ENCODE assay signal across 21 cellular contexts in the genomic region with DNA sequence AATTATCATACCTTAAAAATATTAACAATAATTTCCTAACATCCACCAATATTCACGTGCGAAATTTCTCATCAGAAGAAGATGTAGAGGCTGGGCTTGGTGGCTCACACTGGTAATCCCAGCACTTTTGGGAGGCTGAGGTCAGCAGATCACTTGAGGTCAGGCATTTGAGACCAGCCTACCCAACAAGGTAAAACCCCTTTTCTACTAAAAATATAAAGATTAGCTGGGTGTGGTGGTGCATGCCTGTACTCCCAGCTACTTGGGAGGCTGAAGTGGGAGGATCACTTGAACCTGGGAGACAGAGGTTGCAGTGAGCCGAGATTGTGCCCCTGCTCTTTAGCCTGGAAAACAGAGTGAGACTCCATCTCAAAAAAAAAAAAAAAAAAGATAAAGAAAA. TPM values are rescaled to one million over a fixed set of nuclear protein-coding genes. Genes with fewer than 3 reads are reported as not detected.
DNase-seq lines count a peak whose midpoint lies in the region; ATAC-seq, FAIRE-seq and TF ChIP-seq lines count a peak whose summit lies in the region.
"Had no signal": no experiment of that assay in that cellular context is flagged by ENCODE, and none has a peak within 500 bp of the region (broad histone marks: within the 10 kb centered on the region; RNA-seq: fewer than 3 reads in every experiment).

No MANE protein-coding gene starts in this region.

- POLR2A ChIA-PET in A549 (lab: Yijun Ruan, JAX), result no interaction called here

- TF ChIP-seq EP300 in A549 (IDR thresholded peaks at IDR 0.05), result no peak
- no peak for TF ChIP-seq EP300 in transverse colon (IDR thresholded peaks at IDR 0.05; ENCODE audit: low read depth)

- ATAC-seq in A549, result no peak
- no peak for ATAC-seq in Right ventricle myocardium inferior

- peak overlapping the region; percentile 96 for H3K27ac Mint-ChIP-seq in Calu3 (ENCODE audit: unreplicated experiment)
- H3K27ac Mint-ChIP-seq: CD4-positive, alpha-beta memory T cell; HFFc6 had no signal

- no peak for TF ChIP-seq CTCF in A549 (IDR thresholded peaks at IDR 0.05)
- TF ChIP-seq CTCF in Calu3 (IDR thresholded peaks at IDR 0.05; ENCODE audit: unreplicated experiment), result no peak
- no peak for TF ChIP-seq CTCF in transverse colon (IDR thresholded peaks at IDR 0.05)

- H3K36me3 ChIP-seq in mesenchymal stem cell (ENCODE audit: control insufficient read depth in 1 of 2, insufficient read depth in 2 of 2, low read depth in 1 of 2, low read length in 2 of 2), result no peaks in the 10 kb centered on the region
- no peaks in the 10 kb centered on the region for H3K36me3 ChIP-seq in transverse colon
- H3K36me3 ChIP-seq: HAP-1 had no signal

- H3K4ac ChIP-seq in mesenchymal stem cell (ENCODE audit: low read depth in 1 of 2, low read length in 2 of 2), result no peak overlapping the region

- peak overlapping the region; percentile 60 for H2BK15ac ChIP-seq in mesenchymal stem cell (ENCODE audit: low read depth, poor library complexity, severe bottlenecking)

- no peaks in the 10 kb centered on the region for H3K27me3 Mint-ChIP-seq in Calu3 (ENCODE audit: unreplicated experiment)

- in situ Hi-C loops in transverse colon (cut with MboI; ENCODE audit: low pct_ligation_motif_present in 1 of 4, low pct_unique_long_range_greater_than_20kb in 1 of 4, low sequenced_read_pairs in 3 of 4), result no loop called here

- no peak overlapping the region for H2AFZ ChIP-seq in mesenchymal stem cell (ENCODE audit: low read depth, low read length)

- CTCF ChIA-PET in A549 (lab: Yijun Ruan, JAX), result interaction anchor here (0.6 to 1.5 kb wide), 2 partner anchors 35 to 39 kb away, joined by 3 read pairs; no protein-coding TSS in a partner anchor
- CTCF ChIA-PET in Calu3 (lab: Charles Lee), result no interaction called here

- no peak overlapping the region for H3K4me3 Mint-ChIP-seq in Calu3 (ENCODE audit: low read depth, unreplicated experiment)
- H3K4me3 Mint-ChIP-seq: CD4-positive, alpha-beta memory T cell; HFFc6 had no signal

- H2BK120ac ChIP-seq in mesenchymal stem cell (ENCODE audit: low read depth, low read length), result no peak overlapping the region

- H3K4me1 ChIP-seq in A549 (peaks cover 93% of the 10 kb centered on the region), mesenchymal stem cell (ENCODE audit: control insufficient read depth, insufficient read depth, low read depth, low read length) (peaks cover 13% of the 10 kb centered on the region), transverse colon (peaks cover 2 to 34% (median 16%) of the 10 kb centered on the region in 4 donors)

- TF ChIP-seq RAD21 in A549 (conservative IDR thresholded peaks at IDR 0.05 in 1 of 2, IDR thresholded peaks at IDR 0.05 in 1 of 2), result no peak

- H3K9me3 ChIP-seq in A549, result no peaks in the 10 kb centered on the region
- no peaks in the 10 kb centered on the region for H3K9me3 ChIP-seq in mesenchymal stem cell (ENCODE audit: control insufficient read depth, low read length)
- H3K9me3 ChIP-seq in transverse colon, result no peaks in the 10 kb centered on the region
- H3K9me3 ChIP-seq: HAP-1 had no signal

- peak overlapping the region; percentile 86 to 91 for H3K27ac ChIP-seq in A549
- H3K27ac ChIP-seq in mesenchymal stem cell (ENCODE audit: low read length, poor library complexity, severe bottlenecking), result no peak overlapping the region
- H3K27ac ChIP-seq in transverse colon, result peak overlapping the region; percentile 6 to 70 (median 46)

- no peak overlapping the region for H2BK5ac ChIP-seq in mesenchymal stem cell (ENCODE audit: low read depth, low read length, poor library complexity, severe bottlenecking)

- no peak overlapping the region for H3K4me3 ChIP-seq in A549
- no peak overlapping the region for H3K4me3 ChIP-seq in mesenchymal stem cell (ENCODE audit: insufficient read depth in 1 of 2, low read depth in 1 of 2, low read length in 2 of 2)
- H3K4me3 ChIP-seq in transverse colon, result no peak overlapping the region
- H3K4me3 ChIP-seq: HAP-1 had no signal

- no peak overlapping the region for H3K9ac ChIP-seq in mesenchymal stem cell (ENCODE audit: low read length)

- H3K23ac ChIP-seq in mesenchymal stem cell (ENCODE audit: low read length in 2 of 2), result no peak overlapping the region

- H2AK5ac ChIP-seq in mesenchymal stem cell (ENCODE audit: low read length, severe bottlenecking), result peak overlapping the region; percentile 27

- H4K91ac ChIP-seq in mesenchymal stem cell (ENCODE audit: low read length), result no peak overlapping the region

- peaks cover 57% of the 10 kb centered on the region for H3K4me1 Mint-ChIP-seq in Calu3 (ENCODE audit: low read depth, unreplicated experiment)
- H3K4me1 Mint-ChIP-seq: CD4-positive, alpha-beta memory T cell had no signal

- 90% methylated on average over 3 of the region's 3 CpGs for WGBS in A549 (ENCODE audit: missing lambda C conversion rate)
- WGBS in mesenchymal stem cell, result 97% methylated on average over 2 of the region's 3 CpGs
- WGBS in transverse colon (ENCODE audit: low coverage in 1 of 2), 2 donors, result 91 to 93% methylated on average over 3 of the region's 3 CpGs

- H3K27me3 ChIP-seq in mesenchymal stem cell (ENCODE audit: control insufficient read depth in 1 of 2, insufficient read depth in 1 of 2, low read length in 2 of 2), result no peaks in the 10 kb centered on the region
- H3K27me3 ChIP-seq in transverse colon, result no peaks in the 10 kb centered on the region

- no peaks in the 10 kb centered on the region for H3K79me1 ChIP-seq in mesenchymal stem cell (replicated peaks; ENCODE audit: low read length, poor library complexity, severe bottlenecking)

- no peak overlapping the region for H3K18ac ChIP-seq in mesenchymal stem cell (ENCODE audit: low read depth in 1 of 2, low read length in 2 of 2)

- DNase-seq in A549 (ENCODE audit: low read depth in 1 of 2, low spot score in 1 of 2) (no peak), Calu3 (no peak), mesenchymal stem cell (no peak), transverse colon (no peak), SW480 (ENCODE audit: low spot score) (no peak), Right ventricle myocardium inferior (ENCODE audit: missing footprints) (no peak), DMS79 (lab: John Stamatoyannopoulos, UW) (no peak)
- DNase-seq: 8988T; C1 segment of cervical spinal cord; CD4-positive, alpha-beta memory T cell; COR-L47; DMS 273 treated with DMSO at 0.1 percent for 48 hours; DMS79 treated with DMSO at 0.1 percent for 48 hours; GF-D8; GOT3; HFFc6 had no signal

- no peak overlapping the region for H2BK12ac ChIP-seq in mesenchymal stem cell (ENCODE audit: low read length in 2 of 2)

- intact Hi-C loops in Calu3 (cut with micrococcal nuclease; ENCODE audit: unreplicated experiment), result loop anchor here (2.0 to 5.0 kb wide), 3 partner anchors 151 to 497 kb away; no protein-coding TSS in a partner anchor
- intact Hi-C loops in transverse colon (cut with DNase I; ENCODE audit: low total_unique reads), result no loop called here
- intact Hi-C loops in Right ventricle myocardium inferior (cut with DNase I), result no loop called here

- H4K8ac ChIP-seq in mesenchymal stem cell (ENCODE audit: low read length), result no peak overlapping the region

- no peak for TF ChIP-seq POLR2A in A549 (IDR thresholded peaks at IDR 0.05; ENCODE audit: low read length)
- TF ChIP-seq POLR2A in transverse colon (IDR thresholded peaks at IDR 0.05), result no peak

- H3K4me2 ChIP-seq in A549 (peak overlapping the region; percentile 66; the same call in 2 of the 3 replicates), mesenchymal stem cell (ENCODE audit: low read length, poor library complexity, severe bottlenecking) (no peak overlapping the region)

- BruUV-seq in Calu3 (replicated peaks; lab: Mats Ljungman, UMichigan), result no TSS peak

- peaks cover 3% of the 10 kb centered on the region for H3K9me3 Mint-ChIP-seq in Calu3 (ENCODE audit: low read depth, unreplicated experiment)
- H3K9me3 Mint-ChIP-seq: HFFc6 had no signal

- peaks cover 24% of the 10 kb centered on the region for H3K36me3 Mint-ChIP-seq in Calu3 (ENCODE audit: insufficient read depth, unreplicated experiment)
- H3K36me3 Mint-ChIP-seq: CD4-positive, alpha-beta memory T cell had no signal

- H3K14ac ChIP-seq in mesenchymal stem cell (ENCODE audit: low read length in 2 of 2), result no peak overlapping the region

- no peak for FAIRE-seq in A549 (lab: Jason Lieb, UNC)
- FAIRE-seq: D721Med, GM12891, H54 had no signal

TF ChIP-seq in A549, 52 proteins besides CTCF, POLR2A, EP300 and RAD21:
- TF ChIP-seq FOSB (CRISPR knock-in tag; IDR thresholded peaks at IDR 0.05) (no peak), CEBPB (IDR thresholded peaks at IDR 0.05) (no peak), RCOR1 (IDR thresholded peaks at IDR 0.05; ENCODE audit: low read depth, low read length) (no peak), USF2 (IDR thresholded peaks at IDR 0.05) (no peak), NR3C1 (IDR thresholded peaks at IDR 0.05) (no peak)

RNA-seq across cellular contexts. Expression of gene JAG1, which starts 36.1 kb away (rescaled TPM):
- 90.0 and 141 TPM in 2 replicates for polyA plus RNA-seq in A549 (2011; rRNA removed)
- 34.0 and 43.4 TPM in 2 replicates for polyA plus RNA-seq in A549 (2012; cell fraction: cytosol; rRNA removed)
- 147 and 253 TPM in 2 replicates for polyA plus RNA-seq in A549 (2012; cell fraction: nucleus; rRNA removed)
- 75.7 to 80.9 TPM (median 80.8 TPM) in 3 replicates for polyA plus RNA-seq in A549 (2017; fragmentation: RNase III; extraction: RNeasy Plus Mini Kit Qiagen cat#74134 plus additional on column Dnase treatment)
- 334 and 370 TPM in 2 replicates for polyA minus RNA-seq in A549 (2011; rRNA and poly(A)+ RNA removed)
- total RNA-seq in Calu3 (2022), result 156 and 245 TPM in 2 replicates
- 13.2 TPM for polyA plus RNA-seq in mesenchymal stem cell (2013, experiment 1 of 2)
- polyA plus RNA-seq in mesenchymal stem cell (2013, experiment 2 of 2), result 12.6 TPM
- 100 to 1,000 TPM in 3 of 4 donors, 10 to 100 TPM in 1; 75.0 to 117 (median 109) TPM for total RNA-seq in transverse colon
- 24.4 TPM for total RNA-seq in Right ventricle myocardium inferior
- total RNA-seq: G401 had no signal
